24 cellular contexts compared by ENCODE assay signal in genomic region chr6:111898452-111898851, GRCh38. TPM values are rescaled to one million over a fixed set of nuclear protein-coding genes. Genes with fewer than 3 reads are reported as not detected.
DNase-seq lines count a peak whose midpoint lies in the region; ATAC-seq, FAIRE-seq and TF ChIP-seq lines count a peak whose summit lies in the region.
"Had no signal": no experiment of that assay in that cellular context is flagged by ENCODE, and none has a peak within 500 bp of the region (broad histone marks: within the 10 kb centered on the region; RNA-seq: fewer than 3 reads in every experiment).

No MANE protein-coding gene starts in this region.

- TF ChIP-seq CTCF in HepG2 (CRISPR knock-in tag; IDR thresholded peaks at IDR 0.05) (no peak), right lobe of liver (IDR thresholded peaks at IDR 0.05) (no peak), endodermal cell (conservative IDR thresholded peaks at IDR 0.05) (no peak), upper lobe of left lung (IDR thresholded peaks at IDR 0.05) (no peak)

- intact Hi-C loops in HepG2 (cut with micrococcal nuclease; ENCODE audit: unreplicated experiment) (no loop called here), right lobe of liver (cut with DNase I) (no loop called here)

- DNase-seq in HepG2 (ENCODE audit: low spot score) (peak; percentile 12), right lobe of liver (no peak), NCI-H82 (lab: John Stamatoyannopoulos, UW) (peak; percentile 99), endodermal cell (peak; percentile 71), Karpas-422 (no peak), upper lobe of left lung (no peak), foreskin melanocyte (no peak)
- DNase-seq: 8988T; CD4-positive, alpha-beta memory T cell; DMS53; H9; IMR-90; MV-4-11; NCI-H1105 treated with DMSO at 0.1 percent for 48 hours; NCI-H2029 treated with DMSO at 0.1 percent for 48 hours; NCI-H446; NCI-H69; PC-9; SHP77 treated with DMSO at 0.1 percent for 48 hours; T-cell had no signal

- TF ChIP-seq POLR2A in HepG2 (IDR thresholded peaks at IDR 0.05; ENCODE audit: insufficient read depth in 1 of 2, low read depth in 2 of 2, low read length in 2 of 2) (no peak), right lobe of liver (IDR thresholded peaks at IDR 0.05) (no peak), upper lobe of left lung (IDR thresholded peaks at IDR 0.05) (no peak)

- in situ Hi-C loops in HepG2 (cut with HindIII; ENCODE audit: extremely low pct_ligation_motif_present, low pct_unique_long_range_greater_than_20kb), result no loop called here

- ATAC-seq in HepG2 (peak; percentile 61; the same call in 2 of the 3 replicates), right lobe of liver (no peak), upper lobe of left lung (ENCODE audit: low FRiP score in 2 of 2) (no peak)
- ATAC-seq: T-cell had no signal

- H3K4me1 ChIP-seq in HepG2 (ENCODE audit: insufficient read depth, low read length), result peaks cover 8% of the 10 kb centered on the region
- no peaks in the 10 kb centered on the region for H3K4me1 ChIP-seq in right lobe of liver
- H3K4me1 ChIP-seq in endodermal cell (ENCODE audit: control insufficient read depth, insufficient read depth, low read length), result peaks cover 4% of the 10 kb centered on the region
- no peaks in the 10 kb centered on the region for H3K4me1 ChIP-seq in Karpas-422 (ENCODE audit: low read length)
- H3K4me1 ChIP-seq in upper lobe of left lung, result no peaks in the 10 kb centered on the region
- H3K4me1 ChIP-seq: BLaER1 treated with 17β-estradiol and CSF1 and Interleukin-3, amounts not matched to agents 10 nM and 100 nM had no signal

- H3K4me1 Mint-ChIP-seq in endodermal cell, result peaks cover 12% of the 10 kb centered on the region
- H3K4me1 Mint-ChIP-seq: CD4-positive, alpha-beta memory T cell; T-cell had no signal

- no peak for TF ChIP-seq EP300 in HepG2 (IDR thresholded peaks at IDR 0.05; ENCODE audit: low read depth in 2 of 2, low read length in 2 of 2)
- no peak for TF ChIP-seq EP300 in HepG2 (CRISPR knock-in tag; IDR thresholded peaks at IDR 0.05; ENCODE audit: borderline replicate concordance)
- TF ChIP-seq EP300 in upper lobe of left lung (IDR thresholded peaks at IDR 0.05), result no peak

- H3K4me3 Mint-ChIP-seq in endodermal cell, result no peak overlapping the region
- H3K4me3 Mint-ChIP-seq: CD4-positive, alpha-beta memory T cell; H9; T-cell had no signal

- H3K27ac Mint-ChIP-seq in endodermal cell, result no peak overlapping the region
- H3K27ac Mint-ChIP-seq: CD4-positive, alpha-beta memory T cell; H9; T-cell had no signal

- no peak for TF ChIP-seq RAD21 in HepG2 (CRISPR knock-in tag; IDR thresholded peaks at IDR 0.05)

- H3K4me3 ChIP-seq in HepG2 (replicated peaks in 1 of 3; ENCODE audit: insufficient read depth in 1 of 3, low read depth in 2 of 3, low read length in 3 of 3) (no peak overlapping the region), right lobe of liver (no peak overlapping the region), endodermal cell (ENCODE audit: low read length) (no peak overlapping the region), Karpas-422 (ENCODE audit: low read length) (no peak overlapping the region), upper lobe of left lung (no peak overlapping the region)
- H3K4me3 ChIP-seq: BLaER1 treated with 17β-estradiol and CSF1 and Interleukin-3, amounts not matched to agents 10 nM and 100 nM; PC-9 had no signal

- CTCF ChIA-PET in HepG2 (lab: Yijun Ruan, JAX; ENCODE audit: low intra/inter-chr PET ratio, low total read pairs), result no interaction called here

- no peaks in the 10 kb centered on the region for H3K36me3 ChIP-seq in HepG2 (replicated peaks in 1 of 2; ENCODE audit: control insufficient read depth in 1 of 2, insufficient read depth in 2 of 2, low read length in 2 of 2)
- H3K36me3 ChIP-seq in right lobe of liver, result no peaks in the 10 kb centered on the region
- no peaks in the 10 kb centered on the region for H3K36me3 ChIP-seq in endodermal cell (ENCODE audit: control insufficient read depth, insufficient read depth, low read length)
- no peaks in the 10 kb centered on the region for H3K36me3 ChIP-seq in Karpas-422 (ENCODE audit: insufficient read depth, low read length)
- no peaks in the 10 kb centered on the region for H3K36me3 ChIP-seq in upper lobe of left lung
- H3K36me3 ChIP-seq: BLaER1 treated with 17β-estradiol and CSF1 and Interleukin-3, amounts not matched to agents 10 nM and 100 nM had no signal

- 7% methylated on average over 4 of the region's 4 CpGs for WGBS in HepG2 (ENCODE audit: low lambda C conversion rate)
- WGBS in right lobe of liver (ENCODE audit: insufficient coverage, low coverage, low lambda C conversion rate, missing lambda C conversion rate), result 53% methylated on average over 3 of the region's 4 CpGs
- WGBS in endodermal cell (ENCODE audit: insufficient coverage in 1 of 2, insufficient read length in 1 of 2), 2 experiments, result 38 to 43% methylated on average over 2 to 4 of the region's 4 CpGs
- WGBS in upper lobe of left lung, 2 donors, result 83 to 86% methylated on average over 4 of the region's 4 CpGs

- no peaks in the 10 kb centered on the region for H4K20me1 ChIP-seq in HepG2 (ENCODE audit: insufficient read depth, low read length)
- no peaks in the 10 kb centered on the region for H4K20me1 ChIP-seq in Karpas-422 (ENCODE audit: insufficient read depth, low read depth, low read length)
- H4K20me1 ChIP-seq: BLaER1 treated with 17β-estradiol and CSF1 and Interleukin-3, amounts not matched to agents 10 nM and 100 nM had no signal

- POLR2A ChIA-PET in HepG2 (lab: Yijun Ruan, JAX), result no interaction called here

- H3K79me2 ChIP-seq in HepG2 (ENCODE audit: insufficient read depth, low read length) (no peaks in the 10 kb centered on the region), Karpas-422 (ENCODE audit: low read length) (no peaks in the 10 kb centered on the region)

- no TSS peak for BruUV-seq in HepG2 (replicated peaks; lab: Mats Ljungman, UMichigan)

- H2AFZ ChIP-seq in HepG2 (ENCODE audit: low read length) (no peak overlapping the region), Karpas-422 (ENCODE audit: low read length) (no peak overlapping the region)
- H2AFZ ChIP-seq: PC-9 had no signal

- no peak overlapping the region for H3K4me2 ChIP-seq in HepG2 (ENCODE audit: low read depth, low read length)
- no peak overlapping the region for H3K4me2 ChIP-seq in Karpas-422 (ENCODE audit: low read depth, low read length, poor library complexity, severe bottlenecking)
- H3K4me2 ChIP-seq: BLaER1 treated with 17β-estradiol and CSF1 and Interleukin-3, amounts not matched to agents 10 nM and 100 nM; KMS-11; PC-9 had no signal

- H3K27ac ChIP-seq in HepG2 (ENCODE audit: extremely low read length, insufficient read depth, low read length), result no peak overlapping the region
- H3K27ac ChIP-seq in right lobe of liver, result no peak overlapping the region
- no peak overlapping the region for H3K27ac ChIP-seq in endodermal cell (ENCODE audit: low read depth, low read length)
- no peak overlapping the region for H3K27ac ChIP-seq in Karpas-422 (ENCODE audit: low read length)
- H3K27ac ChIP-seq in upper lobe of left lung, result no peak overlapping the region
- H3K27ac ChIP-seq: BLaER1 treated with 17β-estradiol and CSF1 and Interleukin-3, amounts not matched to agents 10 nM and 100 nM; KMS-11; PC-9; RWPE1 had no signal

- H3K36me3 Mint-ChIP-seq in endodermal cell (ENCODE audit: low read depth), result no peaks in the 10 kb centered on the region
- H3K36me3 Mint-ChIP-seq: CD4-positive, alpha-beta memory T cell; T-cell had no signal

- no peaks in the 10 kb centered on the region for H3K9me3 Mint-ChIP-seq in endodermal cell
- H3K9me3 Mint-ChIP-seq: CD4-positive, alpha-beta memory T cell; H9; T-cell had no signal

- H3K9me2 ChIP-seq in Karpas-422 (replicated peaks; ENCODE audit: insufficient read depth, low read length), result no peaks in the 10 kb centered on the region

- H3K27me3 Mint-ChIP-seq in endodermal cell (ENCODE audit: insufficient read depth), result peaks cover 79% of the 10 kb centered on the region
- H3K27me3 Mint-ChIP-seq: CD4-positive, alpha-beta memory T cell; T-cell had no signal

- no peak for FAIRE-seq in HepG2 (lab: Jason Lieb, UNC)

- H3K27me3 ChIP-seq in HepG2 (ENCODE audit: control insufficient read depth in 1 of 2, insufficient read depth in 2 of 2, low read length in 2 of 2) (peaks cover 0 to 7% of the 10 kb centered on the region in 2 experiments; a peak in 1 of 5 replicates), right lobe of liver (no peaks in the 10 kb centered on the region), endodermal cell (ENCODE audit: control insufficient read depth, insufficient read depth, low read length, poor library complexity, severe bottlenecking) (peaks cover 76% of the 10 kb centered on the region), Karpas-422 (ENCODE audit: low read length) (0 out of 2 replicates have a peak, but pooled peaks cover 2% of the 10 kb centered on the region), upper lobe of left lung (no peaks in the 10 kb centered on the region)
- H3K27me3 ChIP-seq: BLaER1 treated with 17β-estradiol and CSF1 and Interleukin-3, amounts not matched to agents 10 nM and 100 nM had no signal

- H3K9ac ChIP-seq in HepG2 (ENCODE audit: insufficient read depth, low read depth, low read length) (no peak overlapping the region), endodermal cell (ENCODE audit: extremely low read depth, low read length, poor library complexity, severe bottlenecking) (no peak overlapping the region), Karpas-422 (ENCODE audit: low read length) (no peak overlapping the region)
- H3K9ac ChIP-seq: BLaER1 treated with 17β-estradiol and CSF1 and Interleukin-3, amounts not matched to agents 10 nM and 100 nM; KMS-11 had no signal

- H3K9me3 ChIP-seq in HepG2 (ENCODE audit: low read length) (no peaks in the 10 kb centered on the region), right lobe of liver (no peaks in the 10 kb centered on the region), endodermal cell (ENCODE audit: control insufficient read depth, low read length) (no peaks in the 10 kb centered on the region), Karpas-422 (ENCODE audit: low read length) (no peaks in the 10 kb centered on the region), upper lobe of left lung (no peaks in the 10 kb centered on the region)
- H3K9me3 ChIP-seq: BLaER1 treated with 17β-estradiol and CSF1 and Interleukin-3, amounts not matched to agents 10 nM and 100 nM; Caco-2 had no signal

RNA-seq across cellular contexts. Expression of gene FYN, which starts 25.2 kb away (rescaled TPM):
- total RNA-seq in HepG2 (2016; rRNA removed; fragmentation: Illumina TruSeq; extraction: Trizol) (14.6 and 15.5 TPM in 2 replicates), right lobe of liver (10 to 100 TPM; 16.8 to 33.7 (median 23.5) TPM), endodermal cell (10 to 100 TPM; 70.0 to 96.4 TPM), upper lobe of left lung (100 to 1,000 TPM in 4 of 6 donors, 10 to 100 TPM in 2; 69.1 to 181 (median 113) TPM)
- 3.6 and 4.1 TPM in 2 replicates for total RNA-seq in HepG2 (2016; cell fraction: cytosol; rRNA removed; fragmentation: Illumina TruSeq; extraction: Trizol; ENCODE audit: low read depth)
- 13.7 and 16.0 TPM in 2 replicates for total RNA-seq in HepG2 (2016; cell fraction: insoluble cytoplasmic fraction; rRNA removed; fragmentation: Illumina TruSeq; extraction: Trizol)
- 11.6 and 12.0 TPM in 2 replicates for total RNA-seq in HepG2 (2016; cell fraction: membrane; rRNA removed; fragmentation: Illumina TruSeq; extraction: Trizol)
- total RNA-seq in HepG2 (2016; cell fraction: nucleus; rRNA removed; fragmentation: Illumina TruSeq; extraction: Trizol), result 17.8 and 19.2 TPM in 2 replicates
- 22.6 and 24.6 TPM in 2 replicates for polyA plus RNA-seq in HepG2 (2011; rRNA removed)
- polyA plus RNA-seq in HepG2 (2011; cell fraction: cytosol; rRNA removed), result 16.8 and 28.6 TPM in 2 replicates
- polyA plus RNA-seq in HepG2 (2011; cell fraction: nucleus; rRNA removed), result 31.3 and 40.2 TPM in 2 replicates
- 22.4 and 23.4 TPM in 2 replicates for polyA plus RNA-seq in HepG2 (2012)
- 3.4 and 3.5 TPM in 2 replicates for polyA plus RNA-seq in HepG2 (2016; cell fraction: cytosol; fragmentation: Illumina TruSeq; extraction: Trizol; ENCODE audit: low read depth)
- 18.8 and 20.1 TPM in 2 replicates for polyA plus RNA-seq in HepG2 (2016; cell fraction: insoluble cytoplasmic fraction; fragmentation: Illumina TruSeq; extraction: Trizol; ENCODE audit: low read depth)
- 10.6 and 11.8 TPM in 2 replicates for polyA plus RNA-seq in HepG2 (2016; cell fraction: membrane; fragmentation: Illumina TruSeq; extraction: Trizol; ENCODE audit: low read depth)
- 17.9 and 20.2 TPM in 2 replicates for polyA plus RNA-seq in HepG2 (2016; cell fraction: nucleus; fragmentation: Illumina TruSeq; extraction: Trizol; ENCODE audit: insufficient read depth, low read depth)
- 37.8 and 75.6 TPM in 2 replicates for polyA minus RNA-seq in HepG2 (2011; rRNA and poly(A)+ RNA removed; ENCODE audit: low replicate concordance)
- 19.1 and 20.6 TPM in 2 replicates for polyA minus RNA-seq in HepG2 (2011; cell fraction: cytosol; rRNA and poly(A)+ RNA removed)
- polyA minus RNA-seq in HepG2 (2011; cell fraction: nucleus; rRNA and poly(A)+ RNA removed), result 45.1 and 62.6 TPM in 2 replicates
- 154 TPM for polyA plus RNA-seq in endodermal cell (2013, experiment 1 of 2)
- 130 TPM for polyA plus RNA-seq in endodermal cell (2013, experiment 2 of 2)
- 249 and 311 TPM in 2 replicates for total RNA-seq in Karpas-422 (2014; rRNA removed; shearing (Covaris generic); ENCODE audit: low replicate concordance)

Comparison
In these comparisons a context has a peak if more than half of its experiments do, and no peak if none do; other contexts are left out.
1. DNase-seq: peak in HepG2 (single experiment), NCI-H82 (single experiment) and endodermal cell (single experiment); none in right lobe of liver (0 of 3), Karpas-422 (single experiment), upper lobe of left lung (0 of 2) and foreskin melanocyte (single experiment).